Comparison of ENCODE assay signal across 8 cellular contexts in the genomic region with DNA sequence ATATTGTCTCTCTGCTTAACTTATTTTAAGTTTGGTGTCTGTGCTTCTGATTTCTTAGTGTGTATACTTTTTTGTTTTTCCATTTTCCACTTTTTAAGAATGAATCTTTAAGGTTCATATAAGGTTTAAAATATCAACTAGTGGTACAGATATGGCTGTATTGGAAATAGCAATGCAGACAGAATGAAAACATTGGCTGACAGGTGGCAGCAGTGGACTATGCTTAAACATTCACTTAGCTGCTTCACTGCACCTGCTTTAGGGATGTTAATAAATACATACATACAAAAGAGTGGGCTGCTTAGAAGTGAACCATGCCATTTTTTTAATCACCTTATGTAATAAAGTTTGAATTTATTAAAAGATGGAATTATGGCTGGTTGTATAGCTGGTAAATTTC. TPM values are rescaled to one million over a fixed set of nuclear protein-coding genes. Genes with fewer than 3 reads are reported as not detected.
A peak's percentile ranks its signal among the peaks of the same experiment; 100 is the strongest.
DNase-seq lines count a peak whose midpoint lies in the region; ATAC-seq, FAIRE-seq and TF ChIP-seq lines count a peak whose summit lies in the region.

No MANE protein-coding gene starts in this region.

- peaks cover 19% of the 10 kb centered on the region for H3K36me3 ChIP-seq in neural progenitor cell

- no peaks in the 10 kb centered on the region for H3K27me3 ChIP-seq in neural progenitor cell

- H3K27ac ChIP-seq in neural progenitor cell = no peak overlapping the region

- peaks cover 7% of the 10 kb centered on the region for H3K4me1 ChIP-seq in neural progenitor cell

- no peak overlapping the region for H3K9ac ChIP-seq in neural progenitor cell

- peaks cover 2% of the 10 kb centered on the region for H3K27me3 Mint-ChIP-seq in neural progenitor cell (ENCODE audit: insufficient read depth, low read depth)

- ATAC-seq in GM18508 (IDR thresholded peaks at IDR 0.05; ENCODE audit: insufficient read depth, unreplicated experiment) (peak; percentile 78), HG03469 (IDR thresholded peaks at IDR 0.05; ENCODE audit: unreplicated experiment) (peak; percentile 68), GM19035 (IDR thresholded peaks at IDR 0.05; ENCODE audit: unreplicated experiment) (no peak)

- no peaks in the 10 kb centered on the region for H3K79me2 ChIP-seq in neural progenitor cell (ENCODE audit: low read depth)

- peaks cover 12% of the 10 kb centered on the region for H3F3A ChIP-seq in neural progenitor cell (ENCODE audit: low read depth)

- peak; percentile 14 for TF ChIP-seq CTCF in AG09319 (IDR thresholded peaks at IDR 0.05; ENCODE audit: low read depth, low read length)
- peak; percentile 31 for TF ChIP-seq CTCF in neural progenitor cell (IDR thresholded peaks at IDR 0.05)

- peaks cover 31% of the 10 kb centered on the region for H3K36me3 Mint-ChIP-seq in neural progenitor cell

- H3K4me3 Mint-ChIP-seq in neural progenitor cell = no peak overlapping the region

- H3K4me2 ChIP-seq in neural progenitor cell = no peak overlapping the region

- no peak overlapping the region for H3K27ac Mint-ChIP-seq in neural progenitor cell

- H4K20me1 ChIP-seq in neural progenitor cell (ENCODE audit: low read depth) = no peaks in the 10 kb centered on the region

- H3K4me3 ChIP-seq in neural progenitor cell = no peak overlapping the region

- H3K9me3 Mint-ChIP-seq in neural progenitor cell = no peaks in the 10 kb centered on the region

- FAIRE-seq in TTC549 (lab: Jason Lieb, UNC) (peak; percentile 37), GM19239 (lab: Jason Lieb, UNC) (no peak)

- no peak overlapping the region for H2AFZ ChIP-seq in neural progenitor cell (replicated peaks)

- H3K9me3 ChIP-seq in neural progenitor cell (ENCODE audit: low read depth) = no peaks in the 10 kb centered on the region

- DNase-seq in AG09319 (ENCODE audit: extremely low read depth, low read depth) (no peak), neural progenitor cell (ENCODE audit: low spot score) (peak; percentile 8), GM19239 (ENCODE audit: insufficient read length, low spot score) (no peak), COLO829 (ENCODE audit: low spot score) (no peak)

- peaks cover 12% of the 10 kb centered on the region for H3K4me1 Mint-ChIP-seq in neural progenitor cell

RNA-seq across cellular contexts. Expression of a gene that starts 27.3 kb away (rescaled TPM):
- 90.9 and 128 TPM in 2 replicates for total RNA-seq in neural progenitor cell (ENCODE audit: low replicate concordance)
